8 cellular contexts compared by ENCODE assay signal in genomic region chr20:41029150-41029872, GRCh38. TPM values are rescaled to one million over a fixed set of nuclear protein-coding genes. Genes with fewer than 3 reads are reported as not detected.
DNase-seq lines count a peak whose midpoint lies in the region; ATAC-seq and TF ChIP-seq lines count a peak whose summit lies in the region.

No MANE protein-coding gene starts in this region.

- no TSS peak for BruUV-seq in Panc1 (replicated peaks; lab: Mats Ljungman, UMichigan)

- in situ Hi-C loops in Panc1 (cut with HindIII; ENCODE audit: low pct_unique_long_range_greater_than_20kb, low sequenced_read_pairs) = no loop called here

- no peaks in the 10 kb centered on the region for H3K9me3 ChIP-seq in Panc1 (ENCODE audit: control insufficient read depth, insufficient read depth, low read depth, low read length)
- H3K9me3 ChIP-seq in adipocyte (ENCODE audit: control insufficient read depth, low read length) = no peaks in the 10 kb centered on the region
- H3K9me3 ChIP-seq in sigmoid colon = no peaks in the 10 kb centered on the region

- H3K36me3 ChIP-seq in Panc1 (ENCODE audit: control insufficient read depth, insufficient read depth, low read length) (peaks cover 8% of the 10 kb centered on the region), adipocyte (ENCODE audit: control insufficient read depth, insufficient read depth, low read length, severe bottlenecking) (no peaks in the 10 kb centered on the region), sigmoid colon (no peaks in the 10 kb centered on the region)

- no peaks in the 10 kb centered on the region for H3K27me3 ChIP-seq in Panc1 (ENCODE audit: control insufficient read depth, insufficient read depth, low read length)
- no peaks in the 10 kb centered on the region for H3K27me3 ChIP-seq in adipocyte (replicated peaks; ENCODE audit: control insufficient read depth, insufficient read depth, low read length)
- no peaks in the 10 kb centered on the region for H3K27me3 ChIP-seq in sigmoid colon

- TF ChIP-seq CTCF in 22Rv1 (IDR thresholded peaks at IDR 0.05) (no peak), Panc1 (IDR thresholded peaks at IDR 0.05) (no peak), sigmoid colon (IDR thresholded peaks at IDR 0.05) (no peak)

- H3K27ac ChIP-seq in 22Rv1 = peak overlapping the region; percentile 66
- H3K27ac ChIP-seq in Panc1 (ENCODE audit: low read length) = peak overlapping the region; percentile 94
- H3K27ac ChIP-seq in sigmoid colon = peak overlapping the region; percentile 98 to 100 (median 100)

- no peak for TF ChIP-seq POLR2A in sigmoid colon (IDR thresholded peaks at IDR 0.05)

- no peak for DNase-seq in Panc1 (ENCODE audit: low read depth, low spot score)
- DNase-seq in adipocyte (ENCODE audit: low read depth) = peak; percentile 60
- DNase-seq in left ventricle myocardium superior = peak; percentile 60
- peak; percentile 68 for DNase-seq in sigmoid colon
- no peak for DNase-seq in T1000 (lab: John Stamatoyannopoulos, UW)

- POLR2A ChIA-PET in Panc1 (lab: Charles Lee) = no interaction called here

- H3K4me1 ChIP-seq in Panc1 (ENCODE audit: control insufficient read depth, insufficient read depth, low read length) (peaks cover 44% of the 10 kb centered on the region), adipocyte (ENCODE audit: control insufficient read depth, insufficient read depth, low read length) (peaks cover 45% of the 10 kb centered on the region), sigmoid colon (peaks cover 0 to 50% (median 48%) of the 10 kb centered on the region in 4 donors)

- H3K4me3 ChIP-seq in Panc1 (ENCODE audit: low read depth in 2 of 2, low read length in 2 of 2) (peak overlapping the region; percentile 63 to 83), adipocyte (ENCODE audit: low read length) (peak overlapping the region; percentile 92), sigmoid colon (peak overlapping the region; percentile 98 to 100 (median 100))

- WGBS in sigmoid colon, 2 donors = 0 to 1% methylated on average over 68 of the region's 68 CpGs

- no peak for TF ChIP-seq EP300 in sigmoid colon (IDR thresholded peaks at IDR 0.05)

- peak; percentile 6 for ATAC-seq in GM18508 (IDR thresholded peaks at IDR 0.05; ENCODE audit: insufficient read depth, unreplicated experiment)
- ATAC-seq in HG03135 (IDR thresholded peaks at IDR 0.05; ENCODE audit: unreplicated experiment) = peak; percentile 20
- ATAC-seq in Panc1 = peak; percentile 28
- ATAC-seq in left ventricle myocardium superior = peak; percentile 53

- peak overlapping the region; percentile 96 for H3K9ac ChIP-seq in adipocyte (ENCODE audit: low read length)

- CTCF ChIA-PET in Panc1 (lab: Charles Lee) = no interaction called here

- intact Hi-C loops in Panc1 (cut with micrococcal nuclease; ENCODE audit: unreplicated experiment) = no loop called here
- intact Hi-C loops in left ventricle myocardium superior (cut with micrococcal nuclease) = no loop called here
- intact Hi-C loops in sigmoid colon (cut with DNase I) = loop anchor here (2.0 to 5.0 kb wide), 2 partner anchors 23 to 48 kb away; no protein-coding TSS in a partner anchor

RNA-seq across cellular contexts. Expression of gene TOP1, which starts 0.7 kb away (rescaled TPM):
- 65.2 TPM for total RNA-seq in Panc1 (2021; ENCODE audit: unreplicated experiment)
- polyA plus RNA-seq in Panc1 (2012; ENCODE audit: insufficient read length) = 39.6 TPM
- total RNA-seq in left ventricle myocardium superior = 25.3 TPM
- total RNA-seq in sigmoid colon = 10 to 100 TPM; 22.0 to 33.2 (median 22.4) TPM
- 10 to 100 TPM; 26.4 to 45.0 (median 43.2) TPM for polyA plus RNA-seq in sigmoid colon

Comparison
In these comparisons a context has a peak if more than half of its experiments do, and no peak if none do; other contexts are left out.
1. DNase-seq: peak in adipocyte (single experiment), left ventricle myocardium superior (single experiment) and sigmoid colon (single experiment); none in Panc1 (single experiment) and T1000 (single experiment).
2. Peak in every context shown above with its lines, with median percentiles within 50 percentile points of each other: H3K27ac ChIP-seq, ATAC-seq and H3K4me3 ChIP-seq.